ENCODE assay signal across 8 cellular contexts in genomic region chr14:75306917-75307699, GRCh38. TPM values are rescaled to one million over a fixed set of nuclear protein-coding genes. Genes with fewer than 3 reads are reported as not detected.
A peak's percentile ranks its signal among the peaks of the same experiment; 100 is the strongest.
DNase-seq lines count a peak whose midpoint lies in the region; ATAC-seq and TF ChIP-seq lines count a peak whose summit lies in the region.

No MANE protein-coding gene starts in this region.

- no CpG with 5 or more reads among the region's 9 CpGs for WGBS in H9 (ENCODE audit: extremely low coverage, insufficient read length, low lambda C conversion rate)

- H3K4me1 ChIP-seq in H9 (ENCODE audit: insufficient read depth, low read length): no peaks in the 10 kb centered on the region
- H3K4me1 ChIP-seq in gastrocnemius medialis: peaks cover 11 to 25% of the 10 kb centered on the region in 2 donors

- in situ Hi-C loops in brain microvascular endothelial cell (cut with HindIII; ENCODE audit: low pct_ligation_motif_present, low sequenced_read_pairs) (no loop called here), gastrocnemius medialis (cut with MboI; ENCODE audit: low sequenced_read_pairs in 4 of 4) (loop anchor here (5.0 to 10.0 kb wide), 5 partner anchors 105 to 185 kb away; no protein-coding TSS in a partner anchor)

- no peak overlapping the region for H2BK15ac ChIP-seq in H9 (ENCODE audit: low read depth, low read length)

- H3K9me3 ChIP-seq in H9 (ENCODE audit: control insufficient read depth, low read depth, low read length): no peaks in the 10 kb centered on the region
- no peaks in the 10 kb centered on the region for H3K9me3 ChIP-seq in gastrocnemius medialis

- H3T11ph ChIP-seq in H9 (ENCODE audit: low read length): no peak overlapping the region

- H3K23me2 ChIP-seq in H9 (ENCODE audit: insufficient read length, low read depth, low read length, poor library complexity, severe bottlenecking): no peaks in the 10 kb centered on the region

- TF ChIP-seq CTCF in H9 (conservative IDR thresholded peaks at IDR 0.05) (peak; percentile 59), brain microvascular endothelial cell (IDR thresholded peaks at IDR 0.05; ENCODE audit: low read depth, low read length, missing control alignments) (peak; percentile 54), gastrocnemius medialis (IDR thresholded peaks at IDR 0.05 in 4 of 5, conservative IDR thresholded peaks at IDR 0.05 in 1 of 5) (peak; percentile 25 to 49 (median 48))

- peak overlapping the region; percentile 61; the same call in 1 of the 2 replicates for H3K14ac ChIP-seq in H9 (ENCODE audit: insufficient read depth, low read length)

- H4K5ac ChIP-seq in H9 (ENCODE audit: insufficient read length, low read depth, low read length): no peak overlapping the region

- no peak overlapping the region for H3K9ac ChIP-seq in H9 (ENCODE audit: extremely low read depth, insufficient read length, low read length)

- no peak overlapping the region for H2BK20ac ChIP-seq in H9 (ENCODE audit: low read depth, low read length, poor library complexity, severe bottlenecking)

- H2AK5ac ChIP-seq in H9 (ENCODE audit: insufficient read length, low read length): no peak overlapping the region

- H3K4me3 ChIP-seq in brain microvascular endothelial cell (ENCODE audit: low read depth, low read length) (no peak overlapping the region), gastrocnemius medialis (no peak overlapping the region)

- no peak overlapping the region for H2BK120ac ChIP-seq in H9 (ENCODE audit: low read depth, low read length, poor library complexity, severe bottlenecking)

- H3K27me3 ChIP-seq in H9 (ENCODE audit: insufficient read depth, low read length) (no peaks in the 10 kb centered on the region), brain microvascular endothelial cell (replicated peaks) (no peaks in the 10 kb centered on the region), gastrocnemius medialis (no peaks in the 10 kb centered on the region)

- peak; percentile 42 to 55 for ATAC-seq in gastrocnemius medialis
- ATAC-seq in GM19397 (IDR thresholded peaks at IDR 0.05; ENCODE audit: unreplicated experiment): no peak
- no peak for ATAC-seq in HG03378 (IDR thresholded peaks at IDR 0.05; ENCODE audit: unreplicated experiment)

- no peaks in the 10 kb centered on the region for H4K20me1 ChIP-seq in H9 (ENCODE audit: control insufficient read depth, insufficient read depth, insufficient read length)

- no peaks in the 10 kb centered on the region for H3K79me1 ChIP-seq in H9 (ENCODE audit: insufficient read depth, low read depth, low read length, poor library complexity, severe bottlenecking)

- H2AFZ ChIP-seq in H9 (ENCODE audit: low read length): no peak overlapping the region

- peaks cover 22 to 31% of the 10 kb centered on the region in 2 experiments for H3K4me1 Mint-ChIP-seq in H9

- no peak overlapping the region for H3K4ac ChIP-seq in H9 (ENCODE audit: low read depth, low read length)

- TF ChIP-seq POLR2A in gastrocnemius medialis (IDR thresholded peaks at IDR 0.05): no peak

- no peaks in the 10 kb centered on the region for H3K36me3 Mint-ChIP-seq in H9 (ENCODE audit: insufficient read depth in 1 of 3, low read depth in 3 of 3)

- H2BK12ac ChIP-seq in H9 (ENCODE audit: insufficient read length, low read depth, low read length): no peak overlapping the region

- H3K9me3 Mint-ChIP-seq in H9: no peaks in the 10 kb centered on the region

- H3K4me3 Mint-ChIP-seq in H9: no peak overlapping the region

- H4K8ac ChIP-seq in H9 (replicated peaks; ENCODE audit: insufficient read length, low read depth, low read length): no peak overlapping the region

- no peak overlapping the region for H3K56ac ChIP-seq in H9 (ENCODE audit: insufficient read length, low read depth, low read length)

- peak overlapping the region in 1 of 3 experiments; percentile 24; a peak in 3 of 7 replicates for H3K27ac Mint-ChIP-seq in H9

- no peaks in the 10 kb centered on the region for H3K79me2 ChIP-seq in H9 (ENCODE audit: insufficient read depth, low read length)

- no peak overlapping the region for H3K4me2 ChIP-seq in H9 (ENCODE audit: insufficient read depth, insufficient read length, low read length)

- no peak overlapping the region for H4K91ac ChIP-seq in H9 (ENCODE audit: insufficient read length, low read depth, low read length)

- DNase-seq in DMS79 treated with DMSO at 0.1 percent for 48 hours (lab: John Stamatoyannopoulos, UW): peak; percentile 68
- no peak for DNase-seq in H9
- peak; percentile 59 for DNase-seq in NCI-H345 treated with DMSO at 0.1 percent for 48 hours (lab: John Stamatoyannopoulos, UW; ENCODE audit: unreplicated experiment)
- no peak for DNase-seq in brain microvascular endothelial cell
- peak in 1 of 2 donors; percentile 35 for DNase-seq in gastrocnemius medialis
- no peak for DNase-seq in T1000 (lab: John Stamatoyannopoulos, UW)

- peak overlapping the region; percentile 30 for H3K18ac ChIP-seq in H9 (ENCODE audit: insufficient read length, low read depth, low read length)

- H3K23ac ChIP-seq in H9 (ENCODE audit: insufficient read length, low read depth, low read length): no peak overlapping the region

- H3K27me3 Mint-ChIP-seq in H9 (ENCODE audit: low read depth): no peaks in the 10 kb centered on the region

- intact Hi-C loops in gastrocnemius medialis (cut with DNase I; ENCODE audit: low total_unique reads): loop anchor here (1.0 to 5.0 kb wide), 2 partner anchors 120 to 182 kb away; partner anchors contain the start of gene JDP2

- H3K27ac ChIP-seq in H9 (ENCODE audit: insufficient read length, low read depth, low read length) (no peak overlapping the region), brain microvascular endothelial cell (no peak overlapping the region), gastrocnemius medialis (no peak overlapping the region)

- H3K36me3 ChIP-seq in brain microvascular endothelial cell (replicated peaks) (no peaks in the 10 kb centered on the region), gastrocnemius medialis (no peaks in the 10 kb centered on the region)

- H2BK5ac ChIP-seq in H9 (ENCODE audit: insufficient read length, low read length): no peak overlapping the region

RNA-seq across cellular contexts. Expression of gene FOS, which starts 28.5 kb away (rescaled TPM):
- total RNA-seq in H9 (2021) (28.1 and 33.9 TPM in 2 replicates), gastrocnemius medialis (100 to 1,000 TPM in 1 of 4 donors, 10 to 100 TPM in 3; 16.3 to 110 (median 53.5) TPM)

Comparison
In these comparisons a context has a peak if more than half of its experiments do, and no peak if none do; other contexts are left out.
1. DNase-seq: peak in DMS79 treated with DMSO at 0.1 percent for 48 hours (single experiment) and NCI-H345 treated with DMSO at 0.1 percent for 48 hours (single experiment); none in H9 (single experiment), brain microvascular endothelial cell (single experiment) and T1000 (single experiment).
2. ATAC-seq: peak in gastrocnemius medialis (2 of 2); none in GM19397 (single experiment) and HG03378 (single experiment).
3. Peak in every context shown above with its lines, with median percentiles within 50 percentile points of each other: CTCF ChIP-seq.